ENCODE assay signal across 23 cellular contexts in genomic region chr1:36953061-36953460, GRCh38.
"Had no signal": no experiment of that assay in that cellular context is flagged by ENCODE, and none has a peak within 500 bp of the region (broad histone marks: within the 10 kb centered on the region; RNA-seq: fewer than 3 reads in every experiment).

No MANE protein-coding gene starts in this region.

- H3K27me3 ChIP-seq: MG63 had no signal

- ATAC-seq: HepG2, Panc1, PC-3, SK-N-SH treated with all-trans-retinoic acid at 6 μM for 48 hours had no signal

- H3K27ac ChIP-seq: RWPE1, SJCRH30 had no signal

- H3K36me3 ChIP-seq: MG63, SJCRH30 had no signal

- H3K9me3 ChIP-seq: MG63, SJCRH30 had no signal

- DNase-seq: IMR-90, Karpas-422, KG1, MG63, NCI-H1092, NCI-H1105 treated with DMSO at 0.1 percent for 48 hours, NCI-H1417 treated with DMSO at 0.1 percent for 48 hours, NCI-H146, NCI-H1694 treated with DMSO at 0.1 percent for 48 hours, NCI-H1930, NCI-H2081, NCI-H2107, NCI-H2227 treated with DMSO at 0.1 percent for 48 hours, NCI-H524, NCI-H526 treated with DMSO at 0.1 percent for 48 hours, NCI-H748 treated with DMSO at 0.1 percent for 48 hours, PC-3, SHP77 treated with DMSO at 0.1 percent for 48 hours, SJCRH30 had no signal

- H3K4me3 ChIP-seq: MG63, SJCRH30 had no signal

- H3K4me1 ChIP-seq: SJCRH30 had no signal
